Comparison of ENCODE assay signal across 38 cellular contexts in the genomic region with DNA sequence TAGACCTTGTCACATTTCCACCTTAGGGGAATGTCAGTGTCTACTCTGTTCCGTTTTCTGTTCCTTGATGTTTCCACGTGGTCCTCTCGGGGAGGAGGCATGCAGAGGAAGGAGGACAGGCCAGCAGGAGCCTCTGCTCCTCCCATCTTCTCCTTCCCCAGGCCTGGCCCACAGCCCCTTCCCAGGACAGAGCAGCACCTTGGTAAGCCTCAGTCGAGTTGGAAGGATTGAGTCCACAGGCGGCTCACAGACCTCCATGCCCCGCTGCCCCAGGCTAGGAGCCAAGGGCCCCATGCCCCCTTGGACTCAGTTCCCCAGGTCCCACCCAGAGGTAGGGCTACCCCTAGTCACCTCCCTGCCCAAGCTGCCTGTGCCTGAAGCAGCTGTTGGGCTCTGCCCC. TPM values are rescaled to one million over a fixed set of nuclear protein-coding genes. Genes with fewer than 3 reads are reported as not detected.
"Had no signal": no experiment of that assay in that cellular context is flagged by ENCODE, and none has a peak within 500 bp of the region (broad histone marks: within the 10 kb centered on the region; RNA-seq: fewer than 3 reads in every experiment).

No MANE protein-coding gene starts in this region.

- DNase-seq: Karpas-422, Kasumi-1, MG63, MM.1S, MV-4-11, NCI-H1048, NCI-H1092, NCI-H1092 treated with DMSO at 0.1 percent for 48 hours, NCI-H1105, NCI-H1105 treated with DMSO at 0.1 percent for 48 hours, NCI-H1417, NCI-H1417 treated with DMSO at 0.1 percent for 48 hours, NCI-H1436, NCI-H1436 treated with DMSO at 0.1 percent for 48 hours, NCI-H146, NCI-H1694, NCI-H1694 treated with DMSO at 0.1 percent for 48 hours, NCI-H187, NCI-H187 treated with DMSO at 0.1 percent for 48 hours, NCI-H1930, NCI-H2029, NCI-H2029 treated with DMSO at 0.1 percent for 48 hours, NCI-H2081, NCI-H2081 treated with DMSO at 0.1 percent for 48 hours, NCI-H2107, NCI-H2171, NCI-H2171 treated with DMSO at 0.1 percent for 48 hours, NCI-H2227 treated with DMSO at 0.1 percent for 48 hours, NCI-H226, NCI-H345, NCI-H446, NCI-H446 treated with DMSO at 0.1 percent for 48 hours, NCI-H510A had no signal

- H3K36me3 ChIP-seq: MG63 had no signal

- H3K9ac ChIP-seq: KMS-11 had no signal

- H3K4me2 ChIP-seq: KMS-11 had no signal

- H3K27ac ChIP-seq: KMS-11 had no signal

- H3K9me3 ChIP-seq: MG63 had no signal

- H3K27me3 ChIP-seq: MG63 had no signal

- H3K4me3 ChIP-seq: MG63 had no signal

RNA-seq across cellular contexts. Expression of gene IGSF21, which starts 36.5 kb away (rescaled TPM):
- total RNA-seq: LHCN-M2, M059J, MCF 10A, NCI-H460 had no signal
